Comparison of ENCODE assay signal across 1 cellular context in the genomic region with DNA sequence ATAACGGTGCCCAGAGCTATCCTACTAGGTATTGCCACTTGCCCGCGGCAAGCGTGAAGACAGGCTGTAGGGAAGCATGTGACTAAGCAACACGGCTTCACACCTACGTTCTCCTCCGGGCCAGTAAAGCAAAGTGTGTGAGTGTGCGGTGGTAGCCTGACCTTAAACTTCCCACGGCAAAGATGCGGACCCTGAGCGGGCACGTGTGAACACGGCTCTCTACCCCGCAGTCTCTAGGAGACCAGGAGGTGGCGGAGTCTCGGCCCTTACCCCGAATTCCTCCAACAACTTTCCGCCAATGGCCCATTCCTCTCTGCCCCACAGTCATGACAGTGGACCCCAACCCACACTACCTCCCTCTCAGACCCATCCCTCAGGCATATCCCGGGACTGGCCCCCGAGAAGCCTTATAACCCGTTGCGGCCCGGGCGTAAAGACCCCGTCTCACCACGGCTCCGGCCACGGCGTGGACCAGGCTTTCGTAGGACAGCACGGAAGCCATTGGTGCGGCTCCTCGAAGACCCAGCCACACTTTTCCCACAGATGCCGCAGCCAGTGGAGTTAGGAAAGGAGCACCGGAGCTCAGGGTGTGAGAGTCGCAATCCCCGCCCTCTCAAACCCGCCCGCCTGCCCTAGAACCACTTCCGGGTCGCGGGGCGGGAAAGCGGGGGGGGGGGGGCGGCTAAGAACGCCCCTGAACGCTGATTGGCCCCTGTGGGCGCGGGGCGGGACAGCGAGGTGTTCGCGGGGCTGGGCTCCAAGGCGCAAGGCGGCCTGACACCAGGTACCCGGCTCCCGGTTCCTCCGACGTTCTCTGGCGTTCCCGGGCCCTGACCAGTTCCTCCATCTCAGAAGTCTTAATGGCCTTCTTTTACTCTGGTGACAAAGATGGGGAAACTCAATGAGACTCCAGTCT.
TF ChIP-seq lines count a peak whose summit lies in the region.

A gene with protein sequence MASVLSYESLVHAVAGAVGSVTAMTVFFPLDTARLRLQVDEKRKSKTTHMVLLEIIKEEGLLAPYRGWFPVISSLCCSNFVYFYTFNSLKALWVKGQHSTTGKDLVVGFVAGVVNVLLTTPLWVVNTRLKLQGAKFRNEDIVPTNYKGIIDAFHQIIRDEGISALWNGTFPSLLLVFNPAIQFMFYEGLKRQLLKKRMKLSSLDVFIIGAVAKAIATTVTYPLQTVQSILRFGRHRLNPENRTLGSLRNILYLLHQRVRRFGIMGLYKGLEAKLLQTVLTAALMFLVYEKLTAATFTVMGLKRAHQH (minus strand): TSS at position 600 of the 916 bp plus-strand sequence. CDS start 98 bp downstream, at position 502.

TF ChIP-seq in HepG2, 621 proteins besides CTCF, POLR2A, EP300 and RAD21 (continued from another document):
- TF ChIP-seq, protein P1, sequence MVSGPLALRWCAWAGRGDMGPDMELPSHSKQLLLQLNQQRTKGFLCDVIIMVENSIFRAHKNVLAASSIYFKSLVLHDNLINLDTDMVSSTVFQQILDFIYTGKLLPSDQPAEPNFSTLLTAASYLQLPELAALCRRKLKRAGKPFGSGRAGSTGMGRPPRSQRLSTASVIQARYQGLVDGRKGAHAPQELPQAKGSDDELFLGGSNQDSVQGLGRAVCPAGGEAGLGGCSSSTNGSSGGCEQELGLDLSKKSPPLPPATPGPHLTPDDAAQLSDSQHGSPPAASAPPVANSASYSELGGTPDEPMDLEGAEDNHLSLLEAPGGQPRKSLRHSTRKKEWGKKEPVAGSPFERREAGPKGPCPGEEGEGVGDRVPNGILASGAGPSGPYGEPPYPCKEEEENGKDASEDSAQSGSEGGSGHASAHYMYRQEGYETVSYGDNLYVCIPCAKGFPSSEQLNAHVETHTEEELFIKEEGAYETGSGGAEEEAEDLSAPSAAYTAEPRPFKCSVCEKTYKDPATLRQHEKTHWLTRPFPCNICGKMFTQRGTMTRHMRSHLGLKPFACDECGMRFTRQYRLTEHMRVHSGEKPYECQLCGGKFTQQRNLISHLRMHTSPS (CRISPR knock-in tag; IDR thresholded peaks at IDR 0.05; ENCODE audit: low read depth): no peak
- TF ChIP-seq ZNF616 (CRISPR knock-in tag; IDR thresholded peaks at IDR 0.05; ENCODE audit: low read depth): no peak
- no peak for TF ChIP-seq RFXANK (CRISPR knock-in tag; IDR thresholded peaks at IDR 0.05)
- TF ChIP-seq, protein P2, sequence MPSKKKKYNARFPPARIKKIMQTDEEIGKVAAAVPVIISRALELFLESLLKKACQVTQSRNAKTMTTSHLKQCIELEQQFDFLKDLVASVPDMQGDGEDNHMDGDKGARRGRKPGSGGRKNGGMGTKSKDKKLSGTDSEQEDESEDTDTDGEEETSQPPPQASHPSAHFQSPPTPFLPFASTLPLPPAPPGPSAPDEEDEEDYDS (CRISPR knock-in tag; IDR thresholded peaks at IDR 0.05): peak; percentile 20; the same call in 1 of the 2 replicates
- TF ChIP-seq, protein P3, sequence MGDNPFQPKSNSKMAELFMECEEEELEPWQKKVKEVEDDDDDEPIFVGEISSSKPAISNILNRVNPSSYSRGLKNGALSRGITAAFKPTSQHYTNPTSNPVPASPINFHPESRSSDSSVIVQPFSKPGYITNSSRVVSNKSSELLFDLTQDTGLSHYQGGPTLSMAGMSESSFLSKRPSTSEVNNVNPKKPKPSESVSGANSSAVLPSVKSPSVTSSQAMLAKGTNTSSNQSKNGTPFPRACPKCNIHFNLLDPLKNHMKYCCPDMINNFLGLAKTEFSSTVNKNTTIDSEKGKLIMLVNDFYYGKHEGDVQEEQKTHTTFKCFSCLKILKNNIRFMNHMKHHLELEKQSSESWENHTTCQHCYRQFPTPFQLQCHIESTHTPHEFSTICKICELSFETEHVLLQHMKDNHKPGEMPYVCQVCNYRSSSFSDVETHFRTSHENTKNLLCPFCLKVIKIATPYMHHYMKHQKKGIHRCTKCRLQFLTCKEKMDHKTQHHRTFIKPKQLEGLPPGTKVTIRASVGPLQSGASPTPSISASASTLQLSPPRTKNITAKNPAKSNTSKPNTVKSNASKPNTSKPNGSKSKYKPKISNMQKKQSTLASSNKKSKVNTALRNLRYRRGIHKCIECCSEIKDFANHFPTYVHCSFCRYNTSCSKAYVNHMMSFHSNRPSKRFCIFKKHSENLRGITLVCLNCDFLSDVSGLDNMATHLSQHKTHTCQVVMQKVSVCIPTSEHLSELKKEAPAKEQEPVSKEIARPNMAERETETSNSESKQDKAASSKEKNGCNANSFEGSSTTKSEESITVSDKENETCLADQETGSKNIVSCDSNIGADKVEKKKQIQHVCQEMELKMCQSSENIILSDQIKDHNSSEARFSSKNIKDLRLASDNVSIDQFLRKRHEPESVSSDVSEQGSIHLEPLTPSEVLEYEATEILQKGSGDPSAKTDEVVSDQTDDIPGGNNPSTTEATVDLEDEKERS (CRISPR knock-in tag; IDR thresholded peaks at IDR 0.05): no peak; the same call in 1 of the 2 replicates
- TF ChIP-seq ZNF124 (CRISPR knock-in tag; IDR thresholded peaks at IDR 0.05): no peak
